1 cellular context compared by ENCODE assay signal in genomic region chr7:51324206-51324884, GRCh38.
TF ChIP-seq lines count a peak whose summit lies in the region.

No MANE protein-coding gene starts in this region.

TF ChIP-seq in GM23338, 12 proteins besides CTCF, POLR2A, EP300 and RAD21 (continued from another document):
- TF ChIP-seq REST (IDR thresholded peaks at IDR 0.05; ENCODE audit: unreplicated experiment) (no peak), STAT1 (IDR thresholded peaks at IDR 0.05; ENCODE audit: unreplicated experiment) (no peak), NANOG (IDR thresholded peaks at IDR 0.05; ENCODE audit: borderline replicate concordance) (no peak), EZH2 (IDR thresholded peaks at IDR 0.05; ENCODE audit: low read depth, unreplicated experiment) (no peak)
- TF ChIP-seq, protein P1, sequence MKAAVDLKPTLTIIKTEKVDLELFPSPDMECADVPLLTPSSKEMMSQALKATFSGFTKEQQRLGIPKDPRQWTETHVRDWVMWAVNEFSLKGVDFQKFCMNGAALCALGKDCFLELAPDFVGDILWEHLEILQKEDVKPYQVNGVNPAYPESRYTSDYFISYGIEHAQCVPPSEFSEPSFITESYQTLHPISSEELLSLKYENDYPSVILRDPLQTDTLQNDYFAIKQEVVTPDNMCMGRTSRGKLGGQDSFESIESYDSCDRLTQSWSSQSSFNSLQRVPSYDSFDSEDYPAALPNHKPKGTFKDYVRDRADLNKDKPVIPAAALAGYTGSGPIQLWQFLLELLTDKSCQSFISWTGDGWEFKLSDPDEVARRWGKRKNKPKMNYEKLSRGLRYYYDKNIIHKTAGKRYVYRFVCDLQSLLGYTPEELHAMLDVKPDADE (IDR thresholded peaks at IDR 0.05) = no peak
